In the genomic region with DNA sequence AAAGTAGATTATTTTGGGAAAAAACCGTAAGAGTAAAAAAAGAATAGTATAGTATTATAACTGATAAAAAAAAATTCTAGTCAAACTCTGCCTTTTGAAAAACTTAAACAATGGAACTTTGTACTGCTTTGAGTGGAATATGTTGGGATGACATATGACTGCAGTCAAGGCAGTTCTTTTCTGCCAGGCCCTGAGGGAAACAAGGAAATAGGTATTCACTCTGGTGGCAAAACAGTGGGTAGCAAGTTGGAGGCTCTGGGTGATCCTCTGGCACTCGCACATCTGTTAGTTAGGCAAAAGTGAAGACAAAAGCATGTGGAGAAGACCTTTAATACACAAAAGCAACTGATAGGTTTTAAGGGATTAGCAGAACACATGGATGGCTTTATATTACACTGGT, we compare ENCODE assay signal across 16 cellular contexts.
DNase-seq lines count a peak whose midpoint lies in the region; ATAC-seq and TF ChIP-seq lines count a peak whose summit lies in the region.
"Had no signal": no experiment of that assay in that cellular context is flagged by ENCODE, and none has a peak within 500 bp of the region (broad histone marks: within the 10 kb centered on the region; RNA-seq: fewer than 3 reads in every experiment).

No MANE protein-coding gene starts in this region.

- H3K27me3 ChIP-seq in Caco-2 (replicated peaks; ENCODE audit: control insufficient read depth, insufficient read depth, low read length), result no peaks in the 10 kb centered on the region

- H3K36me3 Mint-ChIP-seq in T-helper 17 cell (ENCODE audit: low read depth) (peaks cover 2% of the 10 kb centered on the region), Caco-2 (ENCODE audit: insufficient read depth, unreplicated experiment) (peaks cover 28% of the 10 kb centered on the region)

- CTCF ChIA-PET in Caco-2 (lab: Charles Lee), result no interaction called here

- ATAC-seq in T-helper 17 cell (no peak), GM21447 (IDR thresholded peaks at IDR 0.05; ENCODE audit: unreplicated experiment) (no peak), HG03460 (IDR thresholded peaks at IDR 0.05; ENCODE audit: unreplicated experiment) (no peak)
- ATAC-seq: HCT116, HepG2 had no signal

- no peak overlapping the region for H3K4me3 Mint-ChIP-seq in T-helper 17 cell
- no peak overlapping the region for H3K4me3 Mint-ChIP-seq in Caco-2 (ENCODE audit: unreplicated experiment)
- H3K4me3 Mint-ChIP-seq: CD14-positive monocyte had no signal

- H3K4me1 ChIP-seq in Caco-2, result no peaks in the 10 kb centered on the region

- no peaks in the 10 kb centered on the region for H3K9me3 Mint-ChIP-seq in Caco-2 (ENCODE audit: unreplicated experiment)
- H3K9me3 Mint-ChIP-seq: CD14-positive monocyte had no signal

- no peaks in the 10 kb centered on the region for H3K36me3 ChIP-seq in Caco-2 (ENCODE audit: control insufficient read depth, insufficient read depth, low read length)

- TF ChIP-seq CTCF in Caco-2 (IDR thresholded peaks at IDR 0.05; ENCODE audit: insufficient read depth in 1 of 2, low read depth in 1 of 2, low read length in 1 of 2, severe bottlenecking in 1 of 2, unreplicated experiment in 1 of 2), result no peak

- H3K27ac Mint-ChIP-seq in T-helper 17 cell, result peak overlapping the region; percentile 6
- no peak overlapping the region for H3K27ac Mint-ChIP-seq in Caco-2 (ENCODE audit: unreplicated experiment)

- H3K27me3 Mint-ChIP-seq in T-helper 17 cell (no peaks in the 10 kb centered on the region), Caco-2 (ENCODE audit: insufficient read depth, unreplicated experiment) (no peaks in the 10 kb centered on the region)

- intact Hi-C loops in Caco-2 (cut with micrococcal nuclease; ENCODE audit: unreplicated experiment), result no loop called here

- H3K4me1 Mint-ChIP-seq in T-helper 17 cell (peaks cover 2% of the 10 kb centered on the region), Caco-2 (ENCODE audit: low read depth, unreplicated experiment) (no peaks in the 10 kb centered on the region)
- H3K4me1 Mint-ChIP-seq: CD14-positive monocyte had no signal

- peak; percentile 43 for DNase-seq in NCI-H82 (lab: John Stamatoyannopoulos, UW)
- DNase-seq in NCI-H82 treated with DMSO at 0.1 percent for 48 hours (lab: John Stamatoyannopoulos, UW; ENCODE audit: unreplicated experiment), result no peak
- peak; percentile 68 for DNase-seq in COLO829 (ENCODE audit: low spot score)
- no peak for DNase-seq in T-helper 17 cell
- DNase-seq in globus pallidus (ENCODE audit: low spot score), result peak; percentile 7
- DNase-seq in Caco-2, result no peak
- DNase-seq: DMS 273 treated with DMSO at 0.1 percent for 48 hours, NCI-H1105, NCI-H2081 treated with DMSO at 0.1 percent for 48 hours, RPMI8226, SIG-M5 had no signal

- no TSS peak for BruUV-seq in Caco-2 (replicated peaks; lab: Mats Ljungman, UMichigan)

- H3K4me3 ChIP-seq in Caco-2 (ENCODE audit: low read depth, low read length), result no peak overlapping the region

- H3K9me3 ChIP-seq in T-helper 17 cell (ENCODE audit: control insufficient read depth, low read length, poor library complexity, severe bottlenecking) (no peaks in the 10 kb centered on the region), Caco-2 (no peaks in the 10 kb centered on the region)

- POLR2A ChIA-PET in Caco-2 (lab: Charles Lee), result no interaction called here

Comparison
In these comparisons a context has a peak if more than half of its experiments do, and no peak if none do; other contexts are left out.
1. DNase-seq: peak in NCI-H82 (single experiment), COLO829 (single experiment) and globus pallidus (single experiment); none in NCI-H82 treated with DMSO at 0.1 percent for 48 hours (single experiment), T-helper 17 cell (0 of 3) and Caco-2 (0 of 2).